In genomic region chr20:41575412-41575811, GRCh38 we compare ENCODE assay signal across 15 cellular contexts. TPM values are rescaled to one million over a fixed set of nuclear protein-coding genes. Genes with fewer than 3 reads are reported as not detected.
DNase-seq lines count a peak whose midpoint lies in the region; ATAC-seq and TF ChIP-seq lines count a peak whose summit lies in the region.
"Had no signal": no experiment of that assay in that cellular context is flagged by ENCODE, and none has a peak within 500 bp of the region (broad histone marks: within the 10 kb centered on the region; RNA-seq: fewer than 3 reads in every experiment).

No MANE protein-coding gene starts in this region.

- H3K27me3 ChIP-seq in naive thymus-derived CD4-positive, alpha-beta T cell (ENCODE audit: control insufficient read depth in 2 of 2, insufficient read depth in 2 of 2, low read length in 2 of 2), result no peaks in the 10 kb centered on the region
- no peaks in the 10 kb centered on the region for H3K27me3 ChIP-seq in esophagus muscularis mucosa

- peak overlapping the region; percentile 32 for H3K4me3 Mint-ChIP-seq in natural killer cell
- no peak overlapping the region for H3K4me3 Mint-ChIP-seq in natural killer cell treated with Interleukin-12 subunit alpha and Interleukin-12 subunit beta and Interleukin-15 and Interleukin-18, amount 100 ng/mL, for 72 hours
- no peak overlapping the region for H3K4me3 Mint-ChIP-seq in WTC11
- H3K4me3 Mint-ChIP-seq in naive thymus-derived CD4-positive, alpha-beta T cell, result peak overlapping the region in 6 of 10 donors; percentile 10 to 58 (median 30)
- no peak overlapping the region for H3K4me3 Mint-ChIP-seq in stimulated activated naive CD8-positive, alpha-beta T cell treated with anti-CD3 and anti-CD28 coated beads, Interleukin-15, amount 100 ng/mL, for 72 hours
- H3K4me3 Mint-ChIP-seq: B cell had no signal

- TF ChIP-seq POLR2A in esophagus muscularis mucosa (IDR thresholded peaks at IDR 0.05; ENCODE audit: low read depth), result no peak

- TF ChIP-seq CTCF in natural killer cell (IDR thresholded peaks at IDR 0.05) (no peak), WTC11 (IDR thresholded peaks at IDR 0.05) (no peak), esophagus muscularis mucosa (IDR thresholded peaks at IDR 0.05) (no peak)

- peaks cover 22 to 26% of the 10 kb centered on the region in 2 donors for H3K4me1 ChIP-seq in naive thymus-derived CD4-positive, alpha-beta T cell (ENCODE audit: control insufficient read depth in 2 of 2, insufficient read depth in 2 of 2, low read length in 2 of 2)
- H3K4me1 ChIP-seq in esophagus muscularis mucosa, result peaks cover 73 to 87% (median 83%) of the 10 kb centered on the region in 4 donors

- peaks cover 71 to 77% of the 10 kb centered on the region in 2 donors for H3K4me1 Mint-ChIP-seq in natural killer cell
- peaks cover 51 to 60% of the 10 kb centered on the region in 2 donors for H3K4me1 Mint-ChIP-seq in natural killer cell treated with Interleukin-12 subunit alpha and Interleukin-12 subunit beta and Interleukin-15 and Interleukin-18, amount 100 ng/mL, for 72 hours (ENCODE audit: low read depth in 2 of 2)
- H3K4me1 Mint-ChIP-seq in WTC11, result peaks cover 53% of the 10 kb centered on the region
- H3K4me1 Mint-ChIP-seq in naive thymus-derived CD4-positive, alpha-beta T cell, result peaks cover 18 to 91% (median 82%) of the 10 kb centered on the region in 7 donors
- H3K4me1 Mint-ChIP-seq in stimulated activated naive CD8-positive, alpha-beta T cell treated with anti-CD3 and anti-CD28 coated beads, Interleukin-15, amount 100 ng/mL, for 72 hours, result peaks cover 87% of the 10 kb centered on the region

- POLR2A ChIA-PET in WTC11 (lab: Charles Lee), result no interaction called here
- POLR2A ChIA-PET in naive thymus-derived CD4-positive, alpha-beta T cell (lab: Charles Lee), result no interaction called here

- H3K27me3 Mint-ChIP-seq in natural killer cell (ENCODE audit: low read depth in 2 of 2) (no peaks in the 10 kb centered on the region), WTC11 (ENCODE audit: low read depth) (no peaks in the 10 kb centered on the region)
- H3K27me3 Mint-ChIP-seq in natural killer cell treated with Interleukin-12 subunit alpha and Interleukin-12 subunit beta and Interleukin-15 and Interleukin-18, amount 100 ng/mL, for 72 hours, result no peaks in the 10 kb centered on the region
- H3K27me3 Mint-ChIP-seq in naive thymus-derived CD4-positive, alpha-beta T cell, result no peaks in the 10 kb centered on the region
- H3K27me3 Mint-ChIP-seq in stimulated activated naive CD8-positive, alpha-beta T cell treated with anti-CD3 and anti-CD28 coated beads, Interleukin-15, amount 100 ng/mL, for 72 hours, result no peaks in the 10 kb centered on the region
- H3K27me3 Mint-ChIP-seq: B cell; CD4-positive, alpha-beta memory T cell had no signal

- H3K4me3 ChIP-seq in naive thymus-derived CD4-positive, alpha-beta T cell (ENCODE audit: low read length), result no peak overlapping the region
- H3K4me3 ChIP-seq in esophagus muscularis mucosa, result no peak overlapping the region

- DNase-seq in natural killer cell (no peak), WTC11 (ENCODE audit: low spot score) (no peak), esophagus muscularis mucosa (ENCODE audit: extremely low spot score) (no peak), NCI-H146 treated with DMSO at 0.1 percent for 48 hours (lab: John Stamatoyannopoulos, UW; ENCODE audit: unreplicated experiment) (no peak)
- DNase-seq in natural killer cell treated with Interleukin-12 subunit alpha and Interleukin-12 subunit beta and Interleukin-15 and Interleukin-18, amount 100 ng/mL, for 72 hours (ENCODE audit: low spot score), result no peak
- no peak for DNase-seq in naive thymus-derived CD4-positive, alpha-beta T cell
- no peak for DNase-seq in stimulated activated naive CD8-positive, alpha-beta T cell treated with anti-CD3 and anti-CD28 coated beads, Interleukin-15, amount 100 ng/mL, for 72 hours
- DNase-seq: C1 segment of cervical spinal cord; CD4-positive, alpha-beta memory T cell; DMS153; DMS79 treated with DMSO at 0.1 percent for 48 hours; EL had no signal

- ATAC-seq in natural killer cell, result no peak
- no peak for ATAC-seq in natural killer cell treated with Interleukin-12 subunit alpha and Interleukin-12 subunit beta and Interleukin-15 and Interleukin-18, amount 100 ng/mL, for 72 hours
- ATAC-seq in WTC11, result no peak
- no peak for ATAC-seq in naive thymus-derived CD4-positive, alpha-beta T cell
- ATAC-seq in GM19463 (IDR thresholded peaks at IDR 0.05; ENCODE audit: unreplicated experiment), result no peak
- no peak for ATAC-seq in stimulated activated naive CD8-positive, alpha-beta T cell treated with anti-CD3 and anti-CD28 coated beads, Interleukin-15, amount 100 ng/mL, for 72 hours
- ATAC-seq: HepG2 had no signal

- no peak for TF ChIP-seq EP300 in esophagus muscularis mucosa (IDR thresholded peaks at IDR 0.05)

- H3K9me3 Mint-ChIP-seq in natural killer cell, result no peaks in the 10 kb centered on the region
- H3K9me3 Mint-ChIP-seq in natural killer cell treated with Interleukin-12 subunit alpha and Interleukin-12 subunit beta and Interleukin-15 and Interleukin-18, amount 100 ng/mL, for 72 hours, result no peaks in the 10 kb centered on the region
- H3K9me3 Mint-ChIP-seq in WTC11, result peaks cover 9% of the 10 kb centered on the region
- peaks cover 0 to 12% (median 4%) of the 10 kb centered on the region in 11 donors for H3K9me3 Mint-ChIP-seq in naive thymus-derived CD4-positive, alpha-beta T cell
- no peaks in the 10 kb centered on the region for H3K9me3 Mint-ChIP-seq in stimulated activated naive CD8-positive, alpha-beta T cell treated with anti-CD3 and anti-CD28 coated beads, Interleukin-15, amount 100 ng/mL, for 72 hours

- 97% methylated on average over 3 of the region's 3 CpGs for WGBS in esophagus muscularis mucosa

- H3K27ac ChIP-seq in naive thymus-derived CD4-positive, alpha-beta T cell (ENCODE audit: low read depth, low read length), result no peak overlapping the region
- H3K27ac ChIP-seq in esophagus muscularis mucosa (replicated peaks in 1 of 4), result no peak overlapping the region

- intact Hi-C loops in natural killer cell (cut with micrococcal nuclease) (no loop called here), esophagus muscularis mucosa (cut with DNase I) (no loop called here)
- intact Hi-C loops in naive thymus-derived CD4-positive, alpha-beta T cell (cut with micrococcal nuclease), result no loop called here

- H3K36me3 ChIP-seq in naive thymus-derived CD4-positive, alpha-beta T cell (ENCODE audit: control insufficient read depth in 2 of 3, insufficient read depth in 3 of 3, low read length in 3 of 3), result no peaks in the 10 kb centered on the region
- no peaks in the 10 kb centered on the region for H3K36me3 ChIP-seq in esophagus muscularis mucosa

- CTCF ChIA-PET in WTC11 (lab: Charles Lee), result no interaction called here
- CTCF ChIA-PET in naive thymus-derived CD4-positive, alpha-beta T cell (lab: Charles Lee), result no interaction called here

- H3K36me3 Mint-ChIP-seq in natural killer cell, result no peaks in the 10 kb centered on the region
- H3K36me3 Mint-ChIP-seq in natural killer cell treated with Interleukin-12 subunit alpha and Interleukin-12 subunit beta and Interleukin-15 and Interleukin-18, amount 100 ng/mL, for 72 hours, result no peaks in the 10 kb centered on the region
- peaks cover 8% of the 10 kb centered on the region for H3K36me3 Mint-ChIP-seq in WTC11
- H3K36me3 Mint-ChIP-seq in naive thymus-derived CD4-positive, alpha-beta T cell, result peaks cover 0 to 25% (median 12%) of the 10 kb centered on the region in 5 donors

- peak overlapping the region in 1 of 2 donors; percentile 21 for H3K27ac Mint-ChIP-seq in natural killer cell
- H3K27ac Mint-ChIP-seq in natural killer cell treated with Interleukin-12 subunit alpha and Interleukin-12 subunit beta and Interleukin-15 and Interleukin-18, amount 100 ng/mL, for 72 hours, result no peak overlapping the region
- H3K27ac Mint-ChIP-seq in WTC11, result peak overlapping the region; percentile 84; the same call in 1 of the 2 replicates
- H3K27ac Mint-ChIP-seq in naive thymus-derived CD4-positive, alpha-beta T cell, result peak overlapping the region in 1 of 9 donors; percentile 25
- H3K27ac Mint-ChIP-seq in stimulated activated naive CD8-positive, alpha-beta T cell treated with anti-CD3 and anti-CD28 coated beads, Interleukin-15, amount 100 ng/mL, for 72 hours, result no peak overlapping the region
- H3K27ac Mint-ChIP-seq: B cell had no signal

- no peaks in the 10 kb centered on the region for H3K9me3 ChIP-seq in naive thymus-derived CD4-positive, alpha-beta T cell (ENCODE audit: control insufficient read depth in 2 of 3, low read length in 3 of 3)
- H3K9me3 ChIP-seq in esophagus muscularis mucosa, result no peaks in the 10 kb centered on the region

TF ChIP-seq in WTC11, 78 proteins besides CTCF, POLR2A, EP300 and RAD21 (continues in another document):
- TF ChIP-seq MXD4 (CRISPR knock-in tag; IDR thresholded peaks at IDR 0.05; ENCODE audit: borderline replicate concordance), result no peak
- TF ChIP-seq CDX4 (CRISPR knock-in tag; IDR thresholded peaks at IDR 0.05; ENCODE audit: borderline replicate concordance), result no peak
- TF ChIP-seq PRRX2 (CRISPR knock-in tag; IDR thresholded peaks at IDR 0.05), result no peak
- no peak for TF ChIP-seq MLX (CRISPR knock-in tag; IDR thresholded peaks at IDR 0.05)
- TF ChIP-seq JAZF1 (CRISPR knock-in tag; IDR thresholded peaks at IDR 0.05), result no peak
- no peak for TF ChIP-seq NR1H2 (CRISPR knock-in tag; IDR thresholded peaks at IDR 0.05)

RNA-seq across cellular contexts. Expression of gene CHD6, which starts 42.8 kb away (rescaled TPM):
- total RNA-seq in natural killer cell (10 to 100 TPM; 82.8 to 96.6 (median 90.4) TPM), WTC11 (2021) (52.1 to 61.9 TPM (median 52.8 TPM) in 3 replicates), esophagus muscularis mucosa (10 to 100 TPM; 32.5 to 37.7 (median 35.0) TPM)
- 10 to 100 TPM; 27.8 to 33.0 TPM for total RNA-seq in natural killer cell treated with Interleukin-12 subunit alpha and Interleukin-12 subunit beta and Interleukin-15 and Interleukin-18, amount 100 ng/mL, for 72 hours
- total RNA-seq in naive thymus-derived CD4-positive, alpha-beta T cell, result 100 to 1,000 TPM in 3 of 5 experiments, 10 to 100 TPM in 2; 46.3 to 132 (median 109) TPM
- polyA plus RNA-seq in naive thymus-derived CD4-positive, alpha-beta T cell, result 10 to 100 TPM; 63.5 to 79.3 TPM

Comparison
In these comparisons a context has a peak if more than half of its experiments do, and no peak if none do; other contexts are left out.
1. H3K4me3 Mint-ChIP-seq: peak in natural killer cell (single experiment) and naive thymus-derived CD4-positive, alpha-beta T cell (6 of 10); none in natural killer cell treated with Interleukin-12 subunit alpha and Interleukin-12 subunit beta and Interleukin-15 and Interleukin-18, amount 100 ng/mL, for 72 hours (single experiment), WTC11 (single experiment) and stimulated activated naive CD8-positive, alpha-beta T cell treated with anti-CD3 and anti-CD28 coated beads, Interleukin-15, amount 100 ng/mL, for 72 hours (0 of 2).